8 cellular contexts compared by ENCODE assay signal in the genomic region with DNA sequence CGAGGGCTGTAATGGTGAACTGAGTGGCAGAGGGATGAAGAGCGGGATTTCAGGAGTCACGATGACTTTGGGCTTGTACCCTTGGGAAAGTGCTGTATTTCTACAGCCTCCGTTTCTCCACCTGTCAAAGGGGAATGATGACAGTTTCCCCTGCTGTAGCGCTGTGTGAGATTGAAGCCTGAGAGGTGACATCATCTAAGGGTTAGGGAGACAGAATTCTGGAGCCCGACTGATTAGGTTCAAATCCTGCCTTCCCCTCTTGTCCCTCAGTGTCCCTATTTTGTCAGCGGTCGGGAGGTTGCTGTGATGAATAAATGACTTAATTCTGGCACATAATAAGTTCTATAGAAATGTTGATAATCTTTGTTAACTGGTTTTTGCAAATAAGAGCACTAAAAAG. TPM values are rescaled to one million over a fixed set of nuclear protein-coding genes. Genes with fewer than 3 reads are reported as not detected.
DNase-seq lines count a peak whose midpoint lies in the region; TF ChIP-seq lines count a peak whose summit lies in the region.

No MANE protein-coding gene starts in this region.

- peak overlapping the region; percentile 98 for H3K9ac ChIP-seq in NT2/D1 (ENCODE audit: insufficient read length, low read depth)
- peak overlapping the region; percentile 83 for H3K9ac ChIP-seq in endodermal cell (ENCODE audit: extremely low read depth, low read length, poor library complexity, severe bottlenecking)

- H3K4me1 Mint-ChIP-seq in CD14-positive monocyte (peaks cover 12% of the 10 kb centered on the region), endodermal cell (peaks cover 5% of the 10 kb centered on the region)

- H3K27me3 Mint-ChIP-seq in CD14-positive monocyte (ENCODE audit: low read depth in 3 of 3) (peaks cover 0 to 1% (median 0%) of the 10 kb centered on the region in 3 donors), endodermal cell (ENCODE audit: insufficient read depth) (no peaks in the 10 kb centered on the region)

- peak overlapping the region; percentile 96 to 97 for H3K4me3 Mint-ChIP-seq in CD14-positive monocyte
- H3K4me3 Mint-ChIP-seq in endodermal cell, result peak overlapping the region; percentile 95

- no peak overlapping the region for H3K27ac ChIP-seq in endodermal cell (ENCODE audit: low read depth, low read length)
- H3K27ac ChIP-seq in neutrophil, result peak overlapping the region; percentile 76

- H3K9me3 ChIP-seq in NT2/D1 (ENCODE audit: insufficient read depth, low read length), result no peaks in the 10 kb centered on the region
- no peaks in the 10 kb centered on the region for H3K9me3 ChIP-seq in endodermal cell (ENCODE audit: control insufficient read depth, low read length)
- no peaks in the 10 kb centered on the region for H3K9me3 ChIP-seq in neutrophil

- TF ChIP-seq CTCF in CD14-positive monocyte (IDR thresholded peaks at IDR 0.05) (no peak), endodermal cell (conservative IDR thresholded peaks at IDR 0.05) (no peak), neutrophil (IDR thresholded peaks at IDR 0.05) (no peak)

- no peaks in the 10 kb centered on the region for H3K27me3 ChIP-seq in NT2/D1 (ENCODE audit: insufficient read depth, insufficient read length)
- no peaks in the 10 kb centered on the region for H3K27me3 ChIP-seq in endodermal cell (ENCODE audit: control insufficient read depth, insufficient read depth, low read length, poor library complexity, severe bottlenecking)
- H3K27me3 ChIP-seq in neutrophil, result no peaks in the 10 kb centered on the region

- H3K9me3 Mint-ChIP-seq in CD14-positive monocyte, result peaks cover 0 to under 1% (median 0%) of the 10 kb centered on the region in 7 donors
- no peaks in the 10 kb centered on the region for H3K9me3 Mint-ChIP-seq in endodermal cell

- H3K36me3 ChIP-seq in NT2/D1 (ENCODE audit: insufficient read depth, insufficient read length, low read length), result peaks cover 41% of the 10 kb centered on the region
- H3K36me3 ChIP-seq in endodermal cell (ENCODE audit: control insufficient read depth, insufficient read depth, low read length), result peaks cover 27% of the 10 kb centered on the region
- peaks cover 10% of the 10 kb centered on the region for H3K36me3 ChIP-seq in neutrophil

- no peaks in the 10 kb centered on the region for H3K4me1 ChIP-seq in NT2/D1 (ENCODE audit: insufficient read depth, insufficient read length)
- H3K4me1 ChIP-seq in endodermal cell (ENCODE audit: control insufficient read depth, insufficient read depth, low read length), result no peaks in the 10 kb centered on the region
- H3K4me1 ChIP-seq in neutrophil (ENCODE audit: control insufficient read depth in 1 of 2, insufficient read depth in 1 of 2, low read depth in 1 of 2, low read length in 1 of 2), result peaks cover 10 to 13% of the 10 kb centered on the region in 2 experiments

- intact Hi-C loops in CD14-positive monocyte (cut with micrococcal nuclease), result loop anchor here (5.0 kb wide), 5 partner anchors 55 to 320 kb away; partner anchors contain the start of genes CDKN2D (in 1 of the 2), DNMT1 (in 1 of the 2) and KRI1 (in 1 of the 2)

- H3K27ac Mint-ChIP-seq in CD14-positive monocyte (peak overlapping the region in 6 of 7 donors; percentile 53 to 99 (median 93)), endodermal cell (peak overlapping the region; percentile 99)

- H3K4me3 ChIP-seq in NT2/D1 (ENCODE audit: insufficient read length, low read depth) (peak overlapping the region; percentile 99), endodermal cell (ENCODE audit: low read length) (peak overlapping the region; percentile 96), neutrophil (ENCODE audit: low read depth in 1 of 2, low read length in 1 of 2) (peak overlapping the region; percentile 94 to 97)

- DNase-seq in CD14-positive monocyte (ENCODE audit: low spot score), result no peak
- no peak for DNase-seq in NT2/D1 (ENCODE audit: low read depth, low spot score)
- DNase-seq in endodermal cell, result no peak
- no peak for DNase-seq in SIG-M5 treated with dmso at 0.1 percent for 504 hours (lab: John Stamatoyannopoulos, UW; ENCODE audit: unreplicated experiment)
- DNase-seq in NCI-H2029 (lab: John Stamatoyannopoulos, UW), result no peak
- DNase-seq in cerebellar nuclear complex (lab: John Stamatoyannopoulos, UW), result no peak
- DNase-seq in germinal center (ENCODE audit: low spot score), result no peak

- 14 to 17% methylated on average over 5 to 6 of the region's 8 CpGs for WGBS in endodermal cell (ENCODE audit: insufficient coverage in 1 of 2, insufficient read length in 1 of 2), 2 experiments

- peaks cover 33 to 41% of the 10 kb centered on the region in 2 donors for H3K36me3 Mint-ChIP-seq in CD14-positive monocyte
- H3K36me3 Mint-ChIP-seq in endodermal cell (ENCODE audit: low read depth), result peaks cover 33% of the 10 kb centered on the region

RNA-seq across cellular contexts. Expression of gene MRPL4, which starts 0.7 kb away (rescaled TPM):
- 10 to 100 TPM; 20.4 to 22.7 TPM for polyA plus RNA-seq in CD14-positive monocyte
- total RNA-seq in endodermal cell, result 10 to 100 TPM; 66.0 to 69.2 TPM
- 53.3 TPM for polyA plus RNA-seq in endodermal cell (2013, experiment 1 of 2)
- 51.8 TPM for polyA plus RNA-seq in endodermal cell (2013, experiment 2 of 2)

RNA-seq across cellular contexts. Expression of gene ICAM1, which starts 18.2 kb away (rescaled TPM):
- 10 to 100 TPM; 21.6 to 40.8 TPM for polyA plus RNA-seq in CD14-positive monocyte
- total RNA-seq in endodermal cell, result 1 to 10 TPM; 1.7 to 5.2 TPM
- polyA plus RNA-seq in endodermal cell (2013, experiment 1 of 2), result 1.3 TPM
- polyA plus RNA-seq in endodermal cell (2013, experiment 2 of 2), result 2.1 TPM

RNA-seq across cellular contexts. Expression of gene S1PR2, which starts 21.6 kb away (rescaled TPM):
- polyA plus RNA-seq in CD14-positive monocyte, result under 1 TPM; 0.40 to 0.55 TPM
- 10 to 100 TPM; 11.0 to 16.4 TPM for total RNA-seq in endodermal cell
- 7.6 TPM for polyA plus RNA-seq in endodermal cell (2013, experiment 1 of 2)
- polyA plus RNA-seq in endodermal cell (2013, experiment 2 of 2), result 8.8 TPM

RNA-seq across cellular contexts. Expression of gene ICAM4, which starts 34.0 kb away (rescaled TPM):
- polyA plus RNA-seq in CD14-positive monocyte, result 10 to 100 TPM in 1 of 2 donors, 1 to 10 TPM in 1; 5.5 to 17.3 TPM
- total RNA-seq in endodermal cell, result under 1 TPM in 1 of 2 donors, not detected in 1; 0.44 TPM
- polyA plus RNA-seq in endodermal cell (2013, experiment 1 of 2), result 0.28 TPM
- polyA plus RNA-seq in endodermal cell (2013, experiment 2 of 2), result 0.21 TPM

RNA-seq across cellular contexts. Expression of gene ICAM5, which starts 37.0 kb away (rescaled TPM):
- polyA plus RNA-seq in CD14-positive monocyte, result under 1 TPM in 1 of 2 donors, not detected in 1; 0.21 TPM
- total RNA-seq in endodermal cell, result under 1 TPM; 0.18 to 0.37 TPM
- 1.2 TPM for polyA plus RNA-seq in endodermal cell (2013, experiment 1 of 2)
- 0.62 TPM for polyA plus RNA-seq in endodermal cell (2013, experiment 2 of 2)
